Comparison of ENCODE assay signal across 4 cellular contexts in genomic region chr16:14187517-14188338, GRCh38.
TF ChIP-seq lines count a peak whose summit lies in the region.

No MANE protein-coding gene starts in this region.

TF ChIP-seq in SK-N-SH, 30 proteins besides CTCF, POLR2A, EP300 and RAD21 (continued from another document):
- TF ChIP-seq MAX (IDR thresholded peaks at IDR 0.05; ENCODE audit: low read depth) (no peak), FOXJ3 (CRISPR knock-in tag; IDR thresholded peaks at IDR 0.05) (no peak), PBX3 (IDR thresholded peaks at IDR 0.05) (no peak), JUND (IDR thresholded peaks at IDR 0.05) (no peak), MXI1 (IDR thresholded peaks at IDR 0.05; ENCODE audit: low read depth, low read length) (no peak), GABPA (IDR thresholded peaks at IDR 0.05; ENCODE audit: low read depth) (no peak), RFX5 (IDR thresholded peaks at IDR 0.05; ENCODE audit: low read length) (no peak), CHD2 (IDR thresholded peaks at IDR 0.05; ENCODE audit: low read length, partially characterized antibody) (no peak), NRF1 (IDR thresholded peaks at IDR 0.05; ENCODE audit: low read depth, low read length) (no peak), ELF1 (IDR thresholded peaks at IDR 0.05) (no peak), TEAD4 (IDR thresholded peaks at IDR 0.05; ENCODE audit: borderline replicate concordance, insufficient read depth) (no peak)

TF ChIP-seq in SK-N-SH treated with all-trans-retinoic acid at 6 μM for 48 hours, 23 proteins besides CTCF, POLR2A, EP300 and RAD21 (continued from another document):
- TF ChIP-seq PATZ1 (CRISPR knock-in tag; IDR thresholded peaks at IDR 0.05; ENCODE audit: borderline replicate concordance), result no peak
- TF ChIP-seq PPARA (CRISPR knock-in tag; IDR thresholded peaks at IDR 0.05; ENCODE audit: borderline replicate concordance), result no peak

TF ChIP-seq in endothelial cell of umbilical vein, 7 proteins besides CTCF, POLR2A, EP300 and RAD21 (continued from another document):
- TF ChIP-seq EZH2 (IDR thresholded peaks at IDR 0.05; ENCODE audit: borderline replicate concordance, low read depth, low read length, severe bottlenecking) (no peak), POLR2AphosphoS5 (IDR thresholded peaks at IDR 0.05; ENCODE audit: insufficient read depth, low read depth, low read length) (no peak), JUN (IDR thresholded peaks at IDR 0.05; ENCODE audit: borderline replicate concordance, insufficient read depth, insufficient read length, low read depth) (no peak)

TF ChIP-seq in neural cell, 6 proteins besides CTCF, POLR2A, EP300 and RAD21 (continued from another document):
- TF ChIP-seq REST (IDR thresholded peaks at IDR 0.05; ENCODE audit: borderline replicate concordance) (no peak), EZH2 (IDR thresholded peaks at IDR 0.05; ENCODE audit: borderline replicate concordance, insufficient read depth, low read length, poor library complexity, severe bottlenecking) (no peak), MXI1 (conservative IDR thresholded peaks at IDR 0.05; ENCODE audit: poor library complexity, severe bottlenecking) (no peak)
